ENCODE assay signal across 1 cellular context in the genomic region with DNA sequence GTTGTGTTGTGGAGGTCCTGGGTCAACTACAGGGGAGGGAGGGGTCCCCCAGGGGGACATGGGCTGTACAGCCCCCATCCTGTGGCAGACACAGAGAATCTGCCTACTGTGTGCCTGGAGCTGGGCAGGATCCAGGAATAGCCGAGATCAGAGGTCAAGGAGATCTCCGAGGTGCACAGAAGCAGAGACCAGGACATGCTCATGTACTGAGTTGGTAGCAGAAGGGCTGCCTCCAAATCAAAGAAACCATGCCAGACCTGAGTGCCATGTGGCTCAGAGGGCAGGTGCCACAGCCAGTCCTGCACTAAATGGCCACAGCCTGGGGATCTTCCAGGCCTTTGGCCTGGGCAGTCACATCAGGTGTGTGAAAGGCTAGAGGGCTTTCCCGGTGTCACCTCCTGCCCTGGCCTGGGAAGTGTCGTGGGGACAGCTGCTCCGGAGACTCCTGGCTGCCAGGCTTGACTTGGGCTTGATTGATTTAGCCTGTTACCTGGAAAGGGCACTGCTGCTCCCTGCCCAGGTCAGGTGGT.
TF ChIP-seq lines count a peak whose summit lies in the region.

No MANE protein-coding gene starts in this region.

TF ChIP-seq in HepG2, 621 proteins besides CTCF, POLR2A, EP300 and RAD21 (continued from another document and continues in another):
- TF ChIP-seq, protein P1, sequence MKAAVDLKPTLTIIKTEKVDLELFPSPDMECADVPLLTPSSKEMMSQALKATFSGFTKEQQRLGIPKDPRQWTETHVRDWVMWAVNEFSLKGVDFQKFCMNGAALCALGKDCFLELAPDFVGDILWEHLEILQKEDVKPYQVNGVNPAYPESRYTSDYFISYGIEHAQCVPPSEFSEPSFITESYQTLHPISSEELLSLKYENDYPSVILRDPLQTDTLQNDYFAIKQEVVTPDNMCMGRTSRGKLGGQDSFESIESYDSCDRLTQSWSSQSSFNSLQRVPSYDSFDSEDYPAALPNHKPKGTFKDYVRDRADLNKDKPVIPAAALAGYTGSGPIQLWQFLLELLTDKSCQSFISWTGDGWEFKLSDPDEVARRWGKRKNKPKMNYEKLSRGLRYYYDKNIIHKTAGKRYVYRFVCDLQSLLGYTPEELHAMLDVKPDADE (CRISPR knock-in tag; IDR thresholded peaks at IDR 0.05): no peak
- TF ChIP-seq, protein P2, sequence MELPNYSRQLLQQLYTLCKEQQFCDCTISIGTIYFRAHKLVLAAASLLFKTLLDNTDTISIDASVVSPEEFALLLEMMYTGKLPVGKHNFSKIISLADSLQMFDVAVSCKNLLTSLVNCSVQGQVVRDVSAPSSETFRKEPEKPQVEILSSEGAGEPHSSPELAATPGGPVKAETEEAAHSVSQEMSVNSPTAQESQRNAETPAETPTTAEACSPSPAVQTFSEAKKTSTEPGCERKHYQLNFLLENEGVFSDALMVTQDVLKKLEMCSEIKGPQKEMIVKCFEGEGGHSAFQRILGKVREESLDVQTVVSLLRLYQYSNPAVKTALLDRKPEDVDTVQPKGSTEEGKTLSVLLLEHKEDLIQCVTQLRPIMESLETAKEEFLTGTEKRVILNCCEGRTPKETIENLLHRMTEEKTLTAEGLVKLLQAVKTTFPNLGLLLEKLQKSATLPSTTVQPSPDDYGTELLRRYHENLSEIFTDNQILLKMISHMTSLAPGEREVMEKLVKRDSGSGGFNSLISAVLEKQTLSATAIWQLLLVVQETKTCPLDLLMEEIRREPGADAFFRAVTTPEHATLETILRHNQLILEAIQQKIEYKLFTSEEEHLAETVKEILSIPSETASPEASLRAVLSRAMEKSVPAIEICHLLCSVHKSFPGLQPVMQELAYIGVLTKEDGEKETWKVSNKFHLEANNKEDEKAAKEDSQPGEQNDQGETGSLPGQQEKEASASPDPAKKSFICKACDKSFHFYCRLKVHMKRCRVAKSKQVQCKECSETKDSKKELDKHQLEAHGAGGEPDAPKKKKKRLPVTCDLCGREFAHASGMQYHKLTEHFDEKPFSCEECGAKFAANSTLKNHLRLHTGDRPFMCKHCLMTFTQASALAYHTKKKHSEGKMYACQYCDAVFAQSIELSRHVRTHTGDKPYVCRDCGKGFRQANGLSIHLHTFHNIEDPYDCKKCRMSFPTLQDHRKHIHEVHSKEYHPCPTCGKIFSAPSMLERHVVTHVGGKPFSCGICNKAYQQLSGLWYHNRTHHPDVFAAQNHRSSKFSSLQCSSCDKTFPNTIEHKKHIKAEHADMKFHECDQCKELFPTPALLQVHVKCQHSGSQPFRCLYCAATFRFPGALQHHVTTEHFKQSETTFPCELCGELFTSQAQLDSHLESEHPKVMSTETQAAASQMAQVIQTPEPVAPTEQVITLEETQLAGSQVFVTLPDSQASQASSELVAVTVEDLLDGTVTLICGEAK (IDR thresholded peaks at IDR 0.05): no peak
- TF ChIP-seq, protein P2 (CRISPR knock-in tag; IDR thresholded peaks at IDR 0.05): peak; percentile 68; the same call in 1 of the 2 replicates
- no peak for TF ChIP-seq POLR2AphosphoS2 (IDR thresholded peaks at IDR 0.05; ENCODE audit: low read depth, low read length)
- TF ChIP-seq ARHGAP35 (CRISPR knock-in tag; IDR thresholded peaks at IDR 0.05; ENCODE audit: borderline replicate concordance): no peak
- TF ChIP-seq NRL (CRISPR knock-in tag; IDR thresholded peaks at IDR 0.05; ENCODE audit: borderline replicate concordance): peak; percentile 68; the same call in 1 of the 2 replicates
- TF ChIP-seq, protein P3, sequence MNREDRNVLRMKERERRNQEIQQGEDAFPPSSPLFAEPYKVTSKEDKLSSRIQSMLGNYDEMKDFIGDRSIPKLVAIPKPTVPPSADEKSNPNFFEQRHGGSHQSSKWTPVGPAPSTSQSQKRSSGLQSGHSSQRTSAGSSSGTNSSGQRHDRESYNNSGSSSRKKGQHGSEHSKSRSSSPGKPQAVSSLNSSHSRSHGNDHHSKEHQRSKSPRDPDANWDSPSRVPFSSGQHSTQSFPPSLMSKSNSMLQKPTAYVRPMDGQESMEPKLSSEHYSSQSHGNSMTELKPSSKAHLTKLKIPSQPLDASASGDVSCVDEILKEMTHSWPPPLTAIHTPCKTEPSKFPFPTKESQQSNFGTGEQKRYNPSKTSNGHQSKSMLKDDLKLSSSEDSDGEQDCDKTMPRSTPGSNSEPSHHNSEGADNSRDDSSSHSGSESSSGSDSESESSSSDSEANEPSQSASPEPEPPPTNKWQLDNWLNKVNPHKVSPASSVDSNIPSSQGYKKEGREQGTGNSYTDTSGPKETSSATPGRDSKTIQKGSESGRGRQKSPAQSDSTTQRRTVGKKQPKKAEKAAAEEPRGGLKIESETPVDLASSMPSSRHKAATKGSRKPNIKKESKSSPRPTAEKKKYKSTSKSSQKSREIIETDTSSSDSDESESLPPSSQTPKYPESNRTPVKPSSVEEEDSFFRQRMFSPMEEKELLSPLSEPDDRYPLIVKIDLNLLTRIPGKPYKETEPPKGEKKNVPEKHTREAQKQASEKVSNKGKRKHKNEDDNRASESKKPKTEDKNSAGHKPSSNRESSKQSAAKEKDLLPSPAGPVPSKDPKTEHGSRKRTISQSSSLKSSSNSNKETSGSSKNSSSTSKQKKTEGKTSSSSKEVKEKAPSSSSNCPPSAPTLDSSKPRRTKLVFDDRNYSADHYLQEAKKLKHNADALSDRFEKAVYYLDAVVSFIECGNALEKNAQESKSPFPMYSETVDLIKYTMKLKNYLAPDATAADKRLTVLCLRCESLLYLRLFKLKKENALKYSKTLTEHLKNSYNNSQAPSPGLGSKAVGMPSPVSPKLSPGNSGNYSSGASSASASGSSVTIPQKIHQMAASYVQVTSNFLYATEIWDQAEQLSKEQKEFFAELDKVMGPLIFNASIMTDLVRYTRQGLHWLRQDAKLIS (CRISPR knock-in tag; IDR thresholded peaks at IDR 0.05): no peak
- TF ChIP-seq DPF2 (CRISPR knock-in tag; IDR thresholded peaks at IDR 0.05; ENCODE audit: borderline replicate concordance, low read depth): no peak
- TF ChIP-seq RFXAP (CRISPR knock-in tag; IDR thresholded peaks at IDR 0.05; ENCODE audit: borderline replicate concordance): 0 out of 2 replicates have a peak, but pooled peaks have one; percentile 9
- TF ChIP-seq ZBTB7B (CRISPR knock-in tag; IDR thresholded peaks at IDR 0.05): peak; percentile 63; the same call in 1 of the 2 replicates
- TF ChIP-seq PAWR (CRISPR knock-in tag; IDR thresholded peaks at IDR 0.05; ENCODE audit: borderline replicate concordance): no peak
- no peak for TF ChIP-seq SNAPC2 (CRISPR knock-in tag; IDR thresholded peaks at IDR 0.05)
- TF ChIP-seq, protein P4, sequence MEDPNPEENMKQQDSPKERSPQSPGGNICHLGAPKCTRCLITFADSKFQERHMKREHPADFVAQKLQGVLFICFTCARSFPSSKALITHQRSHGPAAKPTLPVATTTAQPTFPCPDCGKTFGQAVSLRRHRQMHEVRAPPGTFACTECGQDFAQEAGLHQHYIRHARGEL (CRISPR knock-in tag; IDR thresholded peaks at IDR 0.05): no peak
- TF ChIP-seq AGO2 (optimal IDR thresholded peaks at IDR 0.05; ENCODE audit: low read depth, low read length): peak; percentile 85
- 0 out of 2 replicates have a peak, but pooled peaks have one; percentile 22 for TF ChIP-seq ETV5 (CRISPR knock-in tag; IDR thresholded peaks at IDR 0.05; ENCODE audit: borderline replicate concordance)
- TF ChIP-seq ZNF331 (CRISPR knock-in tag; IDR thresholded peaks at IDR 0.05): peak; percentile 8; the same call in 1 of the 2 replicates
- TF ChIP-seq ZNF160 (CRISPR knock-in tag; IDR thresholded peaks at IDR 0.05): no peak
- no peak for TF ChIP-seq U2AF2 (IDR thresholded peaks at IDR 0.05; ENCODE audit: low read depth, low read length)
- TF ChIP-seq NFYC (CRISPR knock-in tag; IDR thresholded peaks at IDR 0.05): no peak
- no peak for TF ChIP-seq SIN3A (IDR thresholded peaks at IDR 0.05; ENCODE audit: borderline replicate concordance, low read depth, low read length)
- peak; percentile 90 for TF ChIP-seq ZKSCAN1 (IDR thresholded peaks at IDR 0.05; ENCODE audit: low read length)
- peak; percentile 22; the same call in 1 of the 2 replicates for TF ChIP-seq MYC (CRISPR knock-in tag; IDR thresholded peaks at IDR 0.05; ENCODE audit: borderline replicate concordance)
- 0 out of 2 replicates have a peak, but pooled peaks have one; percentile 12 for TF ChIP-seq MXD4 (CRISPR knock-in tag; IDR thresholded peaks at IDR 0.05)
- TF ChIP-seq TCF7L2 (IDR thresholded peaks at IDR 0.05; ENCODE audit: low read depth, low read length): no peak
- TF ChIP-seq, protein P5, sequence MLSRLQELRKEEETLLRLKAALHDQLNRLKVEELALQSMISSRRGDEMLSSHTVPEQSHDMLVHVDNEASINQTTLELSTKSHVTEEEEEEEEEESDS (CRISPR knock-in tag; IDR thresholded peaks at IDR 0.05; ENCODE audit: borderline replicate concordance): no peak
- TF ChIP-seq KMT2B (CRISPR knock-in tag; IDR thresholded peaks at IDR 0.05): no peak
- no peak for TF ChIP-seq ZSCAN9 (CRISPR knock-in tag; IDR thresholded peaks at IDR 0.05; ENCODE audit: borderline replicate concordance)
- TF ChIP-seq, protein P6, sequence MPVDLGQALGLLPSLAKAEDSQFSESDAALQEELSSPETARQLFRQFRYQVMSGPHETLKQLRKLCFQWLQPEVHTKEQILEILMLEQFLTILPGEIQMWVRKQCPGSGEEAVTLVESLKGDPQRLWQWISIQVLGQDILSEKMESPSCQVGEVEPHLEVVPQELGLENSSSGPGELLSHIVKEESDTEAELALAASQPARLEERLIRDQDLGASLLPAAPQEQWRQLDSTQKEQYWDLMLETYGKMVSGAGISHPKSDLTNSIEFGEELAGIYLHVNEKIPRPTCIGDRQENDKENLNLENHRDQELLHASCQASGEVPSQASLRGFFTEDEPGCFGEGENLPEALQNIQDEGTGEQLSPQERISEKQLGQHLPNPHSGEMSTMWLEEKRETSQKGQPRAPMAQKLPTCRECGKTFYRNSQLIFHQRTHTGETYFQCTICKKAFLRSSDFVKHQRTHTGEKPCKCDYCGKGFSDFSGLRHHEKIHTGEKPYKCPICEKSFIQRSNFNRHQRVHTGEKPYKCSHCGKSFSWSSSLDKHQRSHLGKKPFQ (CRISPR knock-in tag; IDR thresholded peaks at IDR 0.05; ENCODE audit: insufficient replicate concordance): peak; percentile 50
- TF ChIP-seq, protein P7, sequence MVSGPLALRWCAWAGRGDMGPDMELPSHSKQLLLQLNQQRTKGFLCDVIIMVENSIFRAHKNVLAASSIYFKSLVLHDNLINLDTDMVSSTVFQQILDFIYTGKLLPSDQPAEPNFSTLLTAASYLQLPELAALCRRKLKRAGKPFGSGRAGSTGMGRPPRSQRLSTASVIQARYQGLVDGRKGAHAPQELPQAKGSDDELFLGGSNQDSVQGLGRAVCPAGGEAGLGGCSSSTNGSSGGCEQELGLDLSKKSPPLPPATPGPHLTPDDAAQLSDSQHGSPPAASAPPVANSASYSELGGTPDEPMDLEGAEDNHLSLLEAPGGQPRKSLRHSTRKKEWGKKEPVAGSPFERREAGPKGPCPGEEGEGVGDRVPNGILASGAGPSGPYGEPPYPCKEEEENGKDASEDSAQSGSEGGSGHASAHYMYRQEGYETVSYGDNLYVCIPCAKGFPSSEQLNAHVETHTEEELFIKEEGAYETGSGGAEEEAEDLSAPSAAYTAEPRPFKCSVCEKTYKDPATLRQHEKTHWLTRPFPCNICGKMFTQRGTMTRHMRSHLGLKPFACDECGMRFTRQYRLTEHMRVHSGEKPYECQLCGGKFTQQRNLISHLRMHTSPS (CRISPR knock-in tag; IDR thresholded peaks at IDR 0.05; ENCODE audit: low read depth): peak; percentile 54; the same call in 1 of the 2 replicates
